ENCODE assay signal across 8 cellular contexts in genomic region chr10:86755740-86756510, GRCh38. TPM values are rescaled to one million over a fixed set of nuclear protein-coding genes. Genes with fewer than 3 reads are reported as not detected.
DNase-seq lines count a peak whose midpoint lies in the region; ATAC-seq and TF ChIP-seq lines count a peak whose summit lies in the region.

No MANE protein-coding gene starts in this region.

- ATAC-seq in GM21723 (IDR thresholded peaks at IDR 0.05; ENCODE audit: unreplicated experiment) (peak; percentile 79), natural killer cell (peak; percentile 93 to 96 (median 94))
- ATAC-seq in activated T-helper 17 cell treated with anti-CD3 and anti-CD28 coated beads, Interleukin-2, amount 50 U/mL, for 72 hours (replicated peaks) = peak; percentile 92

- DNase-seq in DMS79 (lab: John Stamatoyannopoulos, UW) = peak; percentile 46
- DNase-seq in Jurkat, Clone E6-1 (ENCODE audit: low read depth, low spot score) = peak; percentile 76
- DNase-seq in RPMI7951 (ENCODE audit: low read depth) = peak; percentile 84
- peak; percentile 84 for DNase-seq in fibroblast of peridontal ligament (ENCODE audit: extremely low read depth)
- DNase-seq in natural killer cell = peak; percentile 88
- peak; percentile 68 to 81 (median 74) for DNase-seq in stimulated activated naive CD4-positive, alpha-beta T cell (lab: John Stamatoyannopoulos, UW)

- peak overlapping the region; percentile 89 for H3K4me3 Mint-ChIP-seq in activated T-helper 17 cell treated with anti-CD3 and anti-CD28 coated beads, Interleukin-2, amount 50 U/mL, for 72 hours
- peak overlapping the region; percentile 82 for H3K4me3 Mint-ChIP-seq in natural killer cell

- H3K27me3 Mint-ChIP-seq in activated T-helper 17 cell treated with anti-CD3 and anti-CD28 coated beads, Interleukin-2, amount 50 U/mL, for 72 hours = peaks cover 6% of the 10 kb centered on the region
- peaks cover 23 to 30% of the 10 kb centered on the region in 2 donors for H3K27me3 Mint-ChIP-seq in natural killer cell (ENCODE audit: low read depth in 2 of 2)

- peaks cover 15% of the 10 kb centered on the region for H3K4me1 Mint-ChIP-seq in activated T-helper 17 cell treated with anti-CD3 and anti-CD28 coated beads, Interleukin-2, amount 50 U/mL, for 72 hours
- peaks cover 31 to 42% of the 10 kb centered on the region in 2 donors for H3K4me1 Mint-ChIP-seq in natural killer cell

- peak overlapping the region; percentile 85 for H3K27ac Mint-ChIP-seq in activated T-helper 17 cell treated with anti-CD3 and anti-CD28 coated beads, Interleukin-2, amount 50 U/mL, for 72 hours
- peak overlapping the region in 1 of 2 donors; percentile 87 for H3K27ac Mint-ChIP-seq in natural killer cell

- TF ChIP-seq CTCF in natural killer cell (IDR thresholded peaks at IDR 0.05) = no peak

- intact Hi-C loops in natural killer cell (cut with micrococcal nuclease) = loop anchor here (1.0 kb wide), 1 partner anchor 45 kb away; no protein-coding TSS in a partner anchor

- H3K36me3 Mint-ChIP-seq in activated T-helper 17 cell treated with anti-CD3 and anti-CD28 coated beads, Interleukin-2, amount 50 U/mL, for 72 hours (ENCODE audit: low read depth) = peaks cover 6% of the 10 kb centered on the region
- H3K36me3 Mint-ChIP-seq in natural killer cell = no peaks in the 10 kb centered on the region

- no peaks in the 10 kb centered on the region for H3K9me3 Mint-ChIP-seq in activated T-helper 17 cell treated with anti-CD3 and anti-CD28 coated beads, Interleukin-2, amount 50 U/mL, for 72 hours
- no peaks in the 10 kb centered on the region for H3K9me3 Mint-ChIP-seq in natural killer cell

- peak overlapping the region; percentile 68 for H3K4me3 ChIP-seq in Jurkat, Clone E6-1 (ENCODE audit: low read length)

RNA-seq across cellular contexts. Expression of gene BMPR1A, which starts 0.5 kb away (rescaled TPM):
- polyA plus RNA-seq in Jurkat, Clone E6-1 (2012; ENCODE audit: insufficient read depth, insufficient read length) = 6.0 TPM
- total RNA-seq in RPMI7951 (2014; rRNA removed; shearing (Covaris generic)) = 23.5 and 30.3 TPM in 2 replicates
- total RNA-seq in activated T-helper 17 cell treated with anti-CD3 and anti-CD28 coated beads, Interleukin-2, amount 50 U/mL, for 72 hours = 10 to 100 TPM; 11.1 to 14.4 TPM
- total RNA-seq in natural killer cell = 1 to 10 TPM; 5.5 to 8.1 (median 7.7) TPM

Comparison
In these comparisons a context has a peak if more than half of its experiments do, and no peak if none do; other contexts are left out.
1. Peak in every context shown above with its lines: DNase-seq, ATAC-seq and H3K4me3 ChIP-seq.